20 cellular contexts compared by ENCODE assay signal in genomic region chr1:109629372-109630030, GRCh38. TPM values are rescaled to one million over a fixed set of nuclear protein-coding genes. Genes with fewer than 3 reads are reported as not detected.
A peak's percentile ranks its signal among the peaks of the same experiment; 100 is the strongest.
DNase-seq lines count a peak whose midpoint lies in the region; ATAC-seq and TF ChIP-seq lines count a peak whose summit lies in the region.
"Had no signal": no experiment of that assay in that cellular context is flagged by ENCODE, and none has a peak within 500 bp of the region (broad histone marks: within the 10 kb centered on the region; RNA-seq: fewer than 3 reads in every experiment).

No MANE protein-coding gene starts in this region.

- peaks cover 40% of the 10 kb centered on the region for H3K79me1 ChIP-seq in mesenchymal stem cell (replicated peaks; ENCODE audit: low read length, poor library complexity, severe bottlenecking)

- H3K4me1 Mint-ChIP-seq in CD4-positive, alpha-beta memory T cell = peaks cover 5 to 9% (median 8%) of the 10 kb centered on the region in 4 donors
- H3K4me1 Mint-ChIP-seq in activated CD4-positive, alpha-beta memory T cell treated with anti-CD3 and anti-CD28 coated beads, Interleukin-2, amount 10 ng/mL, durations not matched to agents 7 days and 5 days = peaks cover 15% of the 10 kb centered on the region

- H3K27ac Mint-ChIP-seq in CD4-positive, alpha-beta memory T cell = peak overlapping the region in 5 of 7 donors; percentile 15 to 76 (median 65)
- H3K27ac Mint-ChIP-seq in activated CD4-positive, alpha-beta memory T cell treated with anti-CD3 and anti-CD28 coated beads, Interleukin-2, amount 10 ng/mL, durations not matched to agents 7 days and 5 days = no peak overlapping the region

- WGBS in mesenchymal stem cell = 85% methylated on average over 10 of the region's 10 CpGs

- no peaks in the 10 kb centered on the region for H3K9me3 ChIP-seq in CD4-positive, alpha-beta memory T cell (ENCODE audit: control insufficient read depth in 1 of 2, low read length in 2 of 2)
- no peaks in the 10 kb centered on the region for H3K9me3 ChIP-seq in mesenchymal stem cell (ENCODE audit: control insufficient read depth, low read length)

- no peak for TF ChIP-seq CTCF in GM10248 (IDR thresholded peaks at IDR 0.05; ENCODE audit: control extremely low read depth, extremely low read depth, low read depth, missing control alignments)

- H3K14ac ChIP-seq in mesenchymal stem cell (ENCODE audit: low read length in 2 of 2) = no peak overlapping the region

- no peak overlapping the region for H3K18ac ChIP-seq in mesenchymal stem cell (ENCODE audit: low read depth in 1 of 2, low read length in 2 of 2)

- H3K27me3 ChIP-seq in CD4-positive, alpha-beta memory T cell (ENCODE audit: insufficient read depth, low read length) = no peaks in the 10 kb centered on the region
- no peaks in the 10 kb centered on the region for H3K27me3 ChIP-seq in mesenchymal stem cell (ENCODE audit: control insufficient read depth in 1 of 2, insufficient read depth in 1 of 2, low read length in 2 of 2)

- H2AFZ ChIP-seq in mesenchymal stem cell (ENCODE audit: low read depth, low read length) = no peak overlapping the region

- H2BK12ac ChIP-seq in mesenchymal stem cell (ENCODE audit: low read length in 2 of 2) = no peak overlapping the region

- no peak overlapping the region for H2BK5ac ChIP-seq in mesenchymal stem cell (ENCODE audit: low read depth, low read length, poor library complexity, severe bottlenecking)

- peaks cover 33 to 60% of the 10 kb centered on the region in 2 donors for H3K36me3 Mint-ChIP-seq in CD4-positive, alpha-beta memory T cell
- H3K36me3 Mint-ChIP-seq in activated CD4-positive, alpha-beta memory T cell treated with anti-CD3 and anti-CD28 coated beads, Interleukin-2, amount 10 ng/mL, durations not matched to agents 7 days and 5 days (ENCODE audit: low read depth) = peaks cover 44% of the 10 kb centered on the region

- peaks cover 54% of the 10 kb centered on the region for H3K36me3 ChIP-seq in CD4-positive, alpha-beta memory T cell (ENCODE audit: insufficient read depth, low read length)
- H3K36me3 ChIP-seq in mesenchymal stem cell (ENCODE audit: control insufficient read depth in 1 of 2, insufficient read depth in 2 of 2, low read depth in 1 of 2, low read length in 2 of 2) = peaks cover 63 to 84% of the 10 kb centered on the region in 2 experiments

- no peak overlapping the region for H3K27ac ChIP-seq in CD4-positive, alpha-beta memory T cell (ENCODE audit: low read depth, low read length)
- H3K27ac ChIP-seq in caudate nucleus (ENCODE audit: low read depth, low read length) (peak overlapping the region; percentile 71), mesenchymal stem cell (ENCODE audit: low read length, poor library complexity, severe bottlenecking) (no peak overlapping the region)

- no peaks in the 10 kb centered on the region for H3K9me3 Mint-ChIP-seq in CD4-positive, alpha-beta memory T cell
- H3K9me3 Mint-ChIP-seq in activated CD4-positive, alpha-beta memory T cell treated with anti-CD3 and anti-CD28 coated beads, Interleukin-2, amount 10 ng/mL, durations not matched to agents 7 days and 5 days = no peaks in the 10 kb centered on the region

- no peaks in the 10 kb centered on the region for H3K27me3 Mint-ChIP-seq in CD4-positive, alpha-beta memory T cell
- no peaks in the 10 kb centered on the region for H3K27me3 Mint-ChIP-seq in activated CD4-positive, alpha-beta memory T cell treated with anti-CD3 and anti-CD28 coated beads, Interleukin-2, amount 10 ng/mL, durations not matched to agents 7 days and 5 days

- no peak for DNase-seq in CD4-positive, alpha-beta memory T cell
- DNase-seq in GM10248 (ENCODE audit: extremely low spot score) = peak; percentile 24
- no peak for DNase-seq in caudate nucleus (lab: John Stamatoyannopoulos, UW)
- no peak for DNase-seq in mesenchymal stem cell
- no peak for DNase-seq in NCI-H748 treated with DMSO at 0.1 percent for 48 hours (lab: John Stamatoyannopoulos, UW)
- no peak for DNase-seq in H4 (ENCODE audit: low spot score)
- DNase-seq in activated CD4-positive, alpha-beta memory T cell treated with anti-CD3 and anti-CD28 coated beads, Interleukin-2, amount 10 ng/mL, durations not matched to agents 7 days and 5 days = no peak
- DNase-seq: ACHN, HCEC 1CT, NCI-H1105, NCI-H2081, NCI-H2171 treated with DMSO at 0.1 percent for 48 hours, NCI-H446, NCI-H774, OCI-M1, SHP77 treated with DMSO at 0.1 percent for 48 hours had no signal

- no peak overlapping the region for H3K4me2 ChIP-seq in mesenchymal stem cell (ENCODE audit: low read length, poor library complexity, severe bottlenecking)

- intact Hi-C loops in CD4-positive, alpha-beta memory T cell (cut with micrococcal nuclease) = loop anchor here (1.0 kb wide), 1 partner anchor 83 kb away; no protein-coding TSS in a partner anchor

- no peak overlapping the region for H4K8ac ChIP-seq in mesenchymal stem cell (ENCODE audit: low read length)

- H3K4me1 ChIP-seq in CD4-positive, alpha-beta memory T cell (ENCODE audit: insufficient read depth, low read length) = peaks cover 12% of the 10 kb centered on the region
- H3K4me1 ChIP-seq in mesenchymal stem cell (ENCODE audit: control insufficient read depth, insufficient read depth, low read depth, low read length) = peaks cover 45% of the 10 kb centered on the region

- H3K23ac ChIP-seq in mesenchymal stem cell (ENCODE audit: low read length in 2 of 2) = no peak overlapping the region

- no peak overlapping the region for H3K4me3 ChIP-seq in CD4-positive, alpha-beta memory T cell (ENCODE audit: low read length in 2 of 2)
- H3K4me3 ChIP-seq in mesenchymal stem cell (ENCODE audit: insufficient read depth in 1 of 2, low read depth in 1 of 2, low read length in 2 of 2) = no peak overlapping the region
- H3K4me3 ChIP-seq: K562 had no signal

- POLR2A ChIA-PET in CD4-positive, alpha-beta memory T cell (lab: Charles Lee; ENCODE audit: partially characterized antibody) = interaction anchor here (1.6 to 2.7 kb wide), 3 partner anchors 81 to 83 kb away, joined by 6 to 22 read pairs (median 13); partner anchors contain the start of gene GNAI3
- POLR2A ChIA-PET in GM10248 (lab: Yijun Ruan, JAX) = no interaction called here
- POLR2A ChIA-PET in activated CD4-positive, alpha-beta memory T cell treated with anti-CD3 and anti-CD28 coated beads, Interleukin-2, amount 10 ng/mL, durations not matched to agents 7 days and 5 days (lab: Charles Lee) = interaction anchor here (1.0 to 4.1 kb wide), 4 partner anchors 9 to 85 kb away, joined by 3 to 22 read pairs (median 8); partner anchors contain the start of gene GNAI3

- H2BK15ac ChIP-seq in mesenchymal stem cell (ENCODE audit: low read depth, poor library complexity, severe bottlenecking) = no peak overlapping the region

- no peak overlapping the region for H4K91ac ChIP-seq in mesenchymal stem cell (ENCODE audit: low read length)

- ATAC-seq in HG03520 (IDR thresholded peaks at IDR 0.05; ENCODE audit: unreplicated experiment) = no peak

- no peak overlapping the region for H3K9ac ChIP-seq in mesenchymal stem cell (ENCODE audit: low read length)

- no peak overlapping the region for H2BK120ac ChIP-seq in mesenchymal stem cell (ENCODE audit: low read depth, low read length)

- CTCF ChIA-PET in CD4-positive, alpha-beta memory T cell (lab: Charles Lee; ENCODE audit: partially characterized antibody) = interaction anchor here (1.4 to 19.1 kb wide), 8 partner anchors 12 to 145 kb away, joined by 4 to 314 read pairs (median 13); partner anchors contain the start of genes GNAI3 and GPR61
- CTCF ChIA-PET in GM10248 (lab: Yijun Ruan, JAX) = interaction anchor here (0.6 to 11.9 kb wide), 17 partner anchors 9 to 355 kb away, joined by 3 to 135 read pairs (median 4); partner anchors contain the start of genes AHCYL1, AMPD2, GNAI3 and GNAT2
- CTCF ChIA-PET in activated CD4-positive, alpha-beta memory T cell treated with anti-CD3 and anti-CD28 coated beads, Interleukin-2, amount 10 ng/mL, durations not matched to agents 7 days and 5 days (lab: Charles Lee) = interaction anchor here (1.0 to 6.8 kb wide), 9 partner anchors 11 to 355 kb away, joined by 3 to 60 read pairs (median 4); partner anchors contain the start of genes AHCYL1 and GNAI3

- H3K4me3 Mint-ChIP-seq in CD4-positive, alpha-beta memory T cell = no peak overlapping the region
- H3K4me3 Mint-ChIP-seq in activated CD4-positive, alpha-beta memory T cell treated with anti-CD3 and anti-CD28 coated beads, Interleukin-2, amount 10 ng/mL, durations not matched to agents 7 days and 5 days = no peak overlapping the region

- H2AK5ac ChIP-seq in mesenchymal stem cell (ENCODE audit: low read length, severe bottlenecking) = peak overlapping the region; percentile 8

- no peak overlapping the region for H3K4ac ChIP-seq in mesenchymal stem cell (ENCODE audit: low read depth in 1 of 2, low read length in 2 of 2)

RNA-seq across cellular contexts. Expression of gene AMPD2, which starts 9.9 kb away (rescaled TPM):
- 10 to 100 TPM; 87.0 to 96.1 TPM for total RNA-seq in CD4-positive, alpha-beta memory T cell
- 10 to 100 TPM; 43.8 to 56.2 TPM for polyA plus RNA-seq in CD4-positive, alpha-beta memory T cell
- 61.6 TPM for polyA plus RNA-seq in mesenchymal stem cell (2013, experiment 1 of 2)
- 55.5 TPM for polyA plus RNA-seq in mesenchymal stem cell (2013, experiment 2 of 2)
- total RNA-seq in H4 (2014; rRNA removed; shearing (Covaris generic)) = 37.0 and 41.6 TPM in 2 replicates
- 100 to 1,000 TPM; 110 to 122 TPM for total RNA-seq in activated CD4-positive, alpha-beta memory T cell treated with anti-CD3 and anti-CD28 coated beads, Interleukin-2, amount 10 ng/mL, durations not matched to agents 7 days and 5 days

RNA-seq across cellular contexts. Expression of gene GNAT2, which starts 10.1 kb away (rescaled TPM):
- not detected for total RNA-seq in CD4-positive, alpha-beta memory T cell
- not detected for polyA plus RNA-seq in CD4-positive, alpha-beta memory T cell
- polyA plus RNA-seq in mesenchymal stem cell (2013, experiment 1 of 2) = 0.08 TPM
- 0.26 TPM for polyA plus RNA-seq in mesenchymal stem cell (2013, experiment 2 of 2)
- 0.46 TPM in 1 of 2 replicates, not detected in the other for total RNA-seq in H4 (2014; rRNA removed; shearing (Covaris generic))
- not detected for total RNA-seq in activated CD4-positive, alpha-beta memory T cell treated with anti-CD3 and anti-CD28 coated beads, Interleukin-2, amount 10 ng/mL, durations not matched to agents 7 days and 5 days
- total RNA-seq: G401, RPMI7951 had no signal

RNA-seq across cellular contexts. Expression of gene GSTM4, which starts 26.4 kb away (rescaled TPM):
- 10 to 100 TPM; 12.6 to 14.2 TPM for total RNA-seq in CD4-positive, alpha-beta memory T cell
- 10 to 100 TPM in 1 of 2 donors, 1 to 10 TPM in 1; 1.7 to 10.4 TPM for polyA plus RNA-seq in CD4-positive, alpha-beta memory T cell
- polyA plus RNA-seq in mesenchymal stem cell (2013, experiment 1 of 2) = 32.2 TPM
- 30.4 TPM for polyA plus RNA-seq in mesenchymal stem cell (2013, experiment 2 of 2)
- 15.9 and 27.2 TPM in 2 replicates for total RNA-seq in H4 (2014; rRNA removed; shearing (Covaris generic))
- total RNA-seq in activated CD4-positive, alpha-beta memory T cell treated with anti-CD3 and anti-CD28 coated beads, Interleukin-2, amount 10 ng/mL, durations not matched to agents 7 days and 5 days = 10 to 100 TPM; 10.4 to 14.3 TPM

RNA-seq across cellular contexts. Expression of gene GSTM2, which starts 38.4 kb away (rescaled TPM):
- 10 to 100 TPM; 30.9 to 31.4 TPM for total RNA-seq in CD4-positive, alpha-beta memory T cell
- 10 to 100 TPM; 11.8 to 14.0 TPM for polyA plus RNA-seq in CD4-positive, alpha-beta memory T cell
- polyA plus RNA-seq in mesenchymal stem cell (2013, experiment 1 of 2) = 75.2 TPM
- polyA plus RNA-seq in mesenchymal stem cell (2013, experiment 2 of 2) = 70.3 TPM
- total RNA-seq in H4 (2014; rRNA removed; shearing (Covaris generic)) = 1.6 and 4.6 TPM in 2 replicates
- total RNA-seq in activated CD4-positive, alpha-beta memory T cell treated with anti-CD3 and anti-CD28 coated beads, Interleukin-2, amount 10 ng/mL, durations not matched to agents 7 days and 5 days = 10 to 100 TPM; 15.9 to 17.6 TPM

RNA-seq across cellular contexts. Expression of gene GSTM1, which starts 58.1 kb away (rescaled TPM):
- not detected for total RNA-seq in CD4-positive, alpha-beta memory T cell
- polyA plus RNA-seq in CD4-positive, alpha-beta memory T cell = under 1 TPM in 1 of 2 donors, not detected in 1; 0.49 TPM
- polyA plus RNA-seq in mesenchymal stem cell (2013, experiment 1 of 2) = 33.6 TPM
- 34.4 TPM for polyA plus RNA-seq in mesenchymal stem cell (2013, experiment 2 of 2)
- total RNA-seq in H4 (2014; rRNA removed; shearing (Covaris generic)) = not detected in 2 replicates
- not detected for total RNA-seq in activated CD4-positive, alpha-beta memory T cell treated with anti-CD3 and anti-CD28 coated beads, Interleukin-2, amount 10 ng/mL, durations not matched to agents 7 days and 5 days
- total RNA-seq: G401, K562 had no signal
- polyA plus RNA-seq: K562 had no signal
